ENCODE assay signal across 1 cellular context in genomic region chr17:43536236-43537088, GRCh38.
A peak's percentile ranks its signal among the peaks of the same experiment; 100 is the strongest.
TF ChIP-seq lines count a peak whose summit lies in the region.

No MANE protein-coding gene starts in this region.

TF ChIP-seq in K562, 482 proteins besides CTCF, POLR2A, EP300 and RAD21 (continued from another document):
- TF ChIP-seq ETV5 (CRISPR knock-in tag; IDR thresholded peaks at IDR 0.05; ENCODE audit: low read depth) (0 out of 2 replicates have a peak, but pooled peaks have one; percentile 22), DPF2 (IDR thresholded peaks at IDR 0.05) (0 out of 2 replicates have a peak, but pooled peaks have one; percentile 39), ELF2 (CRISPR knock-in tag; IDR thresholded peaks at IDR 0.05) (no peak), FOSL1 (tag; conservative IDR thresholded peaks at IDR 0.05) (peak; percentile 76), KDM4B (IDR thresholded peaks at IDR 0.05; ENCODE audit: borderline replicate concordance in 2 of 2, low read depth in 1 of 2) (no peak), ATF3 (IDR thresholded peaks at IDR 0.05) (peak; percentile 62), ATF3 (CRISPR knock-in tag; conservative IDR thresholded peaks at IDR 0.05) (no peak), GTF2A2 (tag; IDR thresholded peaks at IDR 0.05) (no peak), CTBP1 (IDR thresholded peaks at IDR 0.05; ENCODE audit: borderline replicate concordance) (0 out of 2 replicates have a peak, but pooled peaks have one; percentile 25), GABPB1 (CRISPR knock-in tag; IDR thresholded peaks at IDR 0.05) (0 out of 2 replicates have a peak, but pooled peaks have one; percentile 30), ZNF431 (CRISPR knock-in tag; IDR thresholded peaks at IDR 0.05) (no peak), FOXP4 (CRISPR knock-in tag; IDR thresholded peaks at IDR 0.05; ENCODE audit: borderline replicate concordance) (no peak), PRDM10 (IDR thresholded peaks at IDR 0.05; ENCODE audit: partially characterized antibody) (peak; percentile 79)
TF ChIP-seq in K562: peak in this region for 12.
